11 cellular contexts compared by ENCODE assay signal in the genomic region with DNA sequence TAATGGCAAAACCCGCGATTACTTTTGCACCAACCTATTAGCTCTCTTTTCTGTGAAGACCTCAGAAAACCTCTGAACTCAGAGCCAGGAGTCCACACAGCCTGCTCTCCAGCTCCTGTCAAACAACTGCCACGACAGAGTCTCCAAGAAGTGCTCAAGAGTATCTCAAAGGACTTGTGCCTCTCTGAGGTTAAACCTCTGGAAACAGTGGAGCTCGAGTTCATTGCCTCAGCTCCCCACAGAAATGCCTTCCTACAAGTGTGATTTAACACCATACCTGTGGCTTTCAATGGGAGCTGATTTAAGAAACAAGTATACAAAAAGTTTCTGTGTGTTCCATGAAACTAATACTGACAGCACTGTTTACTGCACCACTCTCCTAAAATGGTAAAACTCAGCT. TPM values are rescaled to one million over a fixed set of nuclear protein-coding genes. Genes with fewer than 3 reads are reported as not detected.
A peak's percentile ranks its signal among the peaks of the same experiment; 100 is the strongest.
DNase-seq lines count a peak whose midpoint lies in the region; ATAC-seq, FAIRE-seq and TF ChIP-seq lines count a peak whose summit lies in the region.
"Had no signal": no experiment of that assay in that cellular context is flagged by ENCODE, and none has a peak within 500 bp of the region (broad histone marks: within the 10 kb centered on the region; RNA-seq: fewer than 3 reads in every experiment).

No MANE protein-coding gene starts in this region.

- RAD21 ChIA-PET in HCT116 (lab: Charles Lee; ENCODE audit: low non-redundant PET in 1 of 2, low total read pairs in 2 of 2, uncharacterized antibody in 2 of 2, unreplicated experiment in 2 of 2): no interaction called here

- no peak overlapping the region for H2AFZ ChIP-seq in HCT116 (ENCODE audit: low read depth, low read length, poor library complexity, severe bottlenecking)

- H4K20me1 ChIP-seq in HCT116 (ENCODE audit: insufficient read depth): no peaks in the 10 kb centered on the region

- H3K9me3 ChIP-seq in HCT116 (ENCODE audit: control insufficient read depth in 1 of 2, insufficient read depth in 1 of 2, low read depth in 1 of 2, low read length in 2 of 2) (no peaks in the 10 kb centered on the region), adipocyte (ENCODE audit: control insufficient read depth, low read length) (no peaks in the 10 kb centered on the region), kidney (ENCODE audit: control insufficient read depth in 1 of 2, low read length in 2 of 2) (no peaks in the 10 kb centered on the region)

- no peak for DNase-seq in HCT116 (ENCODE audit: low read depth, low spot score)
- no peak for DNase-seq in adipocyte (ENCODE audit: low read depth)
- DNase-seq in kidney: peak; percentile 21
- DNase-seq in GM20000 (ENCODE audit: low spot score): no peak
- DNase-seq in GM19238 (ENCODE audit: insufficient read length, low spot score): no peak
- DNase-seq in mesenteric fat pad (ENCODE audit: low spot score): no peak
- DNase-seq: central memory CD4-positive, alpha-beta T cell; KG1; NCI-H2171 had no signal

- intact Hi-C loops in HCT116 (cut with micrococcal nuclease) (no loop called here), kidney (cut with DNase I) (no loop called here)

- ATAC-seq in HCT116: no peak
- ATAC-seq in HG03135 (IDR thresholded peaks at IDR 0.05; ENCODE audit: unreplicated experiment): no peak

- CTCF ChIA-PET in HCT116 (lab: Charles Lee): interaction anchor here (1.2 kb wide), 1 partner anchor 48 kb away, joined by 4 read pairs; no protein-coding TSS in a partner anchor

- no peak for TF ChIP-seq RAD21 in HCT116 (IDR thresholded peaks at IDR 0.05; ENCODE audit: low read depth)

- no peaks in the 10 kb centered on the region for H3K9me2 ChIP-seq in HCT116 (ENCODE audit: insufficient read depth)

- TF ChIP-seq POLR2A in HCT116 (IDR thresholded peaks at IDR 0.05; ENCODE audit: borderline replicate concordance, extremely low read depth, insufficient read depth, insufficient read length): no peak

- H3K9ac ChIP-seq in HCT116 (ENCODE audit: low read length): no peak overlapping the region
- H3K9ac ChIP-seq in adipocyte (ENCODE audit: low read length): peak overlapping the region; percentile 14
- no peak overlapping the region for H3K9ac ChIP-seq in kidney (ENCODE audit: low read length in 2 of 2)

- H3K4me2 ChIP-seq in HCT116 (ENCODE audit: low read length): 0 out of 2 replicates have a peak overlapping the region, but pooled peaks have one; percentile 4

- POLR2A ChIA-PET in HCT116 (lab: Charles Lee): no interaction called here

- peaks cover 28 to 46% of the 10 kb centered on the region in 2 experiments for H3K4me1 ChIP-seq in HCT116 (ENCODE audit: control insufficient read depth in 1 of 2, insufficient read depth in 2 of 2, low read length in 2 of 2)
- peaks cover 49% of the 10 kb centered on the region for H3K4me1 ChIP-seq in adipocyte (ENCODE audit: control insufficient read depth, insufficient read depth, low read length)
- peaks cover 7 to 18% of the 10 kb centered on the region in 2 donors for H3K4me1 ChIP-seq in kidney (ENCODE audit: control insufficient read depth in 1 of 2, insufficient read depth in 1 of 2, low read depth in 1 of 2, low read length in 2 of 2)

- no peak for FAIRE-seq in kidney (lab: Jason Lieb, UNC)

- no TSS peak for BruUV-seq in HCT116 (replicated peaks; lab: Mats Ljungman, UMichigan)

- TF ChIP-seq CTCF in HCT116 (IDR thresholded peaks at IDR 0.05 in 2 of 3, conservative IDR thresholded peaks at IDR 0.05 in 1 of 3; ENCODE audit: borderline replicate concordance in 1 of 3, insufficient read depth in 1 of 3, low read depth in 2 of 3, low read length in 2 of 3) (no peak), kidney (IDR thresholded peaks at IDR 0.05; ENCODE audit: borderline replicate concordance, extremely low read depth, insufficient read depth) (no peak), GM20000 (IDR thresholded peaks at IDR 0.05; ENCODE audit: extremely low read depth, missing control alignments) (no peak)

- H3K27me3 ChIP-seq in HCT116 (ENCODE audit: insufficient read depth, low read length): no peaks in the 10 kb centered on the region
- H3K27me3 ChIP-seq in adipocyte (replicated peaks; ENCODE audit: control insufficient read depth, insufficient read depth, low read length): no peaks in the 10 kb centered on the region

- no peaks in the 10 kb centered on the region for H3K36me3 ChIP-seq in HCT116 (ENCODE audit: control insufficient read depth in 1 of 2, insufficient read depth in 2 of 2, low read length in 2 of 2)
- H3K36me3 ChIP-seq in adipocyte (ENCODE audit: control insufficient read depth, insufficient read depth, low read length, severe bottlenecking): peaks cover 8% of the 10 kb centered on the region
- H3K36me3 ChIP-seq in kidney (ENCODE audit: control insufficient read depth in 1 of 2, insufficient read depth in 2 of 2, low read length in 2 of 2): no peaks in the 10 kb centered on the region

- H3K27ac ChIP-seq in HCT116 (ENCODE audit: low read depth, low read length): peak overlapping the region; percentile 22
- H3K27ac ChIP-seq in kidney (ENCODE audit: low read depth in 2 of 2, low read length in 2 of 2): peak overlapping the region in 1 of 2 donors; percentile 15
- peak overlapping the region in 13 of 21 experiments; percentile 4 to 63 (median 32) for H3K27ac ChIP-seq in skin epidermis

- H3K4me3 ChIP-seq in HCT116 (replicated peaks in 1 of 2; ENCODE audit: low read depth in 1 of 2, low read length in 2 of 2) (no peak overlapping the region), adipocyte (ENCODE audit: low read length) (no peak overlapping the region), kidney (ENCODE audit: low read length in 2 of 2) (no peak overlapping the region), skin epidermis (no peak overlapping the region)

- H3K79me2 ChIP-seq in HCT116 (ENCODE audit: insufficient read depth, low read length): peaks cover 98% of the 10 kb centered on the region

TF ChIP-seq in HCT116, 20 proteins besides CTCF, POLR2A, EP300 and RAD21:
- no peak for TF ChIP-seq EZH2phosphoT487 (IDR thresholded peaks at IDR 0.05; ENCODE audit: borderline replicate concordance)
- TF ChIP-seq EZH2 (IDR thresholded peaks at IDR 0.05): no peak

RNA-seq across cellular contexts. Expression of gene ACTN1, which starts 20.1 kb away (rescaled TPM):
- total RNA-seq in HCT116 (2021; ENCODE audit: unreplicated experiment): 123 TPM
- 134 and 167 TPM in 2 replicates for polyA plus RNA-seq in HCT116 (2012)
- total RNA-seq in kidney: 184 TPM
- 20.1 TPM for polyA plus RNA-seq in kidney (ENCODE audit: insufficient read depth, low read depth, low replicate concordance)
- 215 TPM for total RNA-seq in mesenteric fat pad
